Comparison of ENCODE assay signal across 1 cellular context in the genomic region with DNA sequence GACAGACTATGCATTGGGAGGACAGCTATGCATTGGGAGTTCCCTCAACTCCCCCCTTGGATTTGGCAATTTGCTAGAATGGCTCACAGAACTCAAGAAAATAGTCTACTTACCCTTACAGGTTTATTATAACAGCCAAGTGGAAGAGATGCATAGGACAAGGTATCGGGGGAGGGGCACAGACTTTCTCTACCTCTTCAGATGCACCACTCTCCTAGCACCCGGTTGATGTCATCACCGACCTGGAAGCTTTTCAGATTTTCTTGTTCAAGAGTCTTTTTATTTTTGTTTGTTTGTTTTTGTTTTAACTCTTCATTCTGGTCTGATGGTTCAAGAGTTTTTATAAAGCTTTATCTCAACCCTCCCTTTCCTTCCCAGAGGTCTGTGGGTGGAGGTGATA.
TF ChIP-seq lines count a peak whose summit lies in the region.

No MANE protein-coding gene starts in this region.

TF ChIP-seq in GM23338, 12 proteins besides CTCF, POLR2A, EP300 and RAD21 (continued from another document):
- TF ChIP-seq REST (IDR thresholded peaks at IDR 0.05; ENCODE audit: unreplicated experiment), result no peak
- TF ChIP-seq CREB1 (CRISPR knock-in tag; IDR thresholded peaks at IDR 0.05; ENCODE audit: low read depth), result no peak
